18 cellular contexts compared by ENCODE assay signal in genomic region chr13:104900186-104900817, GRCh38.
"Had no signal": no experiment of that assay in that cellular context is flagged by ENCODE, and none has a peak within 500 bp of the region (broad histone marks: within the 10 kb centered on the region; RNA-seq: fewer than 3 reads in every experiment).

No MANE protein-coding gene starts in this region.

- ATAC-seq: activated CD8-positive, alpha-beta T cell treated with anti-CD3 and anti-CD28 coated beads, Interleukin-2, amount 10 ng/mL, durations not matched to agents 7 days and 5 days; left cardiac atrium had no signal

- H3K4me3 ChIP-seq: lung, thyroid gland had no signal

- FAIRE-seq: bronchial epithelial cell had no signal

- H3K27ac ChIP-seq: thyroid gland had no signal

- H3K36me3 ChIP-seq: thyroid gland had no signal

- H3K27ac Mint-ChIP-seq: activated CD4-positive, alpha-beta T cell treated with anti-CD3 and anti-CD28 coated beads, Interleukin-2, amount 10 ng/mL, durations not matched to agents 24 days and 14 days; activated CD8-positive, alpha-beta T cell treated with anti-CD3 and anti-CD28 coated beads, Interleukin-2, amount 10 ng/mL, durations not matched to agents 7 days and 5 days; activated naive CD4-positive, alpha-beta T cell treated with anti-CD3 and anti-CD28 coated beads for 36 hours; activated T-cell treated with anti-CD3 and anti-CD28 coated beads, Interleukin-2, amount 50 U/mL, for 24 hours; endodermal cell; nephron progenitor cell had no signal

- H3K27me3 Mint-ChIP-seq: activated CD4-positive, alpha-beta T cell treated with anti-CD3 and anti-CD28 coated beads, Interleukin-2, amount 10 ng/mL, durations not matched to agents 24 days and 14 days; activated T-cell treated with anti-CD3 and anti-CD28 coated beads, Interleukin-2, amount 50 U/mL, for 24 hours had no signal

- DNase-seq: activated CD4-positive, alpha-beta T cell treated with anti-CD3 and anti-CD28 coated beads, Interleukin-2, amount 10 ng/mL, durations not matched to agents 24 days and 14 days; activated CD8-positive, alpha-beta T cell treated with anti-CD3 and anti-CD28 coated beads, Interleukin-2, amount 10 ng/mL, durations not matched to agents 7 days and 5 days; activated naive CD4-positive, alpha-beta T cell treated with anti-CD3 and anti-CD28 coated beads for 36 hours; activated T-cell treated with anti-CD3 and anti-CD28 coated beads, Interleukin-2, amount 50 U/mL, for 24 hours; aorta; endodermal cell; left cardiac atrium; midbrain; nephron progenitor cell; nucleus accumbens; stimulated activated CD4-positive, alpha-beta T cell treated with anti-CD3 and anti-CD28 coated beads, Interleukin-12 subunit alpha, Interleukin-12 subunit beta, amount 100 ng/mL, for 4 hours; stimulated activated CD4-positive, alpha-beta T cell treated with anti-CD3 and anti-CD28 coated beads, Interleukin-2, amount 100 ng/mL, for 24 hours; stimulated activated naive CD4-positive, alpha-beta T cell treated with Interleukin-2 at 50 U/mL for 16 hours; T-helper 1 cell; T1000; thyroid gland had no signal

- H3K9me3 Mint-ChIP-seq: activated CD4-positive, alpha-beta T cell treated with anti-CD3 and anti-CD28 coated beads, Interleukin-2, amount 10 ng/mL, durations not matched to agents 24 days and 14 days; activated naive CD4-positive, alpha-beta T cell treated with anti-CD3 and anti-CD28 coated beads for 36 hours; activated T-cell treated with anti-CD3 and anti-CD28 coated beads, Interleukin-2, amount 50 U/mL, for 24 hours; endodermal cell; nephron progenitor cell had no signal

- H3K4me1 ChIP-seq: thyroid gland had no signal

- H3K4me1 Mint-ChIP-seq: activated CD4-positive, alpha-beta T cell treated with anti-CD3 and anti-CD28 coated beads, Interleukin-2, amount 10 ng/mL, durations not matched to agents 24 days and 14 days; endodermal cell had no signal

- H3K27me3 ChIP-seq: thyroid gland had no signal

- H3K4me3 Mint-ChIP-seq: activated CD4-positive, alpha-beta T cell treated with anti-CD3 and anti-CD28 coated beads, Interleukin-2, amount 10 ng/mL, durations not matched to agents 24 days and 14 days; activated CD8-positive, alpha-beta T cell treated with anti-CD3 and anti-CD28 coated beads, Interleukin-2, amount 10 ng/mL, durations not matched to agents 7 days and 5 days; activated naive CD4-positive, alpha-beta T cell treated with anti-CD3 and anti-CD28 coated beads for 36 hours; activated T-cell treated with anti-CD3 and anti-CD28 coated beads, Interleukin-2, amount 50 U/mL, for 24 hours; endodermal cell; nephron progenitor cell had no signal

- H3K9me3 ChIP-seq: thyroid gland had no signal
